ENCODE assay signal across 8 cellular contexts in genomic region chr19:10288662-10289166, GRCh38. TPM values are rescaled to one million over a fixed set of nuclear protein-coding genes. Genes with fewer than 3 reads are reported as not detected.
DNase-seq lines count a peak whose midpoint lies in the region; ATAC-seq, FAIRE-seq and TF ChIP-seq lines count a peak whose summit lies in the region.

No MANE protein-coding gene starts in this region.

- no peak for TF ChIP-seq CTCF in activated CD8-positive, alpha-beta T cell treated with anti-CD3 and anti-CD28 coated beads for 36 hours (IDR thresholded peaks at IDR 0.05)

- H3K27ac Mint-ChIP-seq in activated CD8-positive, alpha-beta T cell treated with anti-CD3 and anti-CD28 coated beads for 36 hours: peak overlapping the region; percentile 66

- no peaks in the 10 kb centered on the region for H3K9me3 ChIP-seq in small intestine (ENCODE audit: control insufficient read depth, low read depth)

- FAIRE-seq in small intestine (lab: Jason Lieb, UNC): no peak

- H3K4me3 ChIP-seq in small intestine (ENCODE audit: low read depth in 1 of 2, low read length in 2 of 2): peak overlapping the region in 1 of 2 donors; percentile 28

- peaks cover 0 to 28% of the 10 kb centered on the region in 2 donors for H3K27me3 ChIP-seq in small intestine (ENCODE audit: control insufficient read depth in 2 of 2, insufficient read depth in 2 of 2, low read length in 2 of 2)

- peak overlapping the region; percentile 73 for H3K4me3 Mint-ChIP-seq in activated CD8-positive, alpha-beta T cell treated with anti-CD3 and anti-CD28 coated beads for 36 hours

- POLR2A ChIA-PET in activated CD8-positive, alpha-beta T cell treated with anti-CD3 and anti-CD28 coated beads for 36 hours (lab: Charles Lee): interaction anchor here (1.1 to 9.2 kb wide), 8 partner anchors 9 to 99 kb away, joined by 3 to 107 read pairs (median 8); partner anchors contain the start of genes FDX2, ICAM1, RAVER1 and TYK2

- H3K9me3 Mint-ChIP-seq in activated CD8-positive, alpha-beta T cell treated with anti-CD3 and anti-CD28 coated beads for 36 hours: no peaks in the 10 kb centered on the region

- H3K36me3 Mint-ChIP-seq in activated CD8-positive, alpha-beta T cell treated with anti-CD3 and anti-CD28 coated beads for 36 hours (ENCODE audit: low read depth): peaks cover 28% of the 10 kb centered on the region

- H3K4me1 ChIP-seq in small intestine (ENCODE audit: control insufficient read depth in 2 of 2, insufficient read depth in 1 of 2, low read depth in 1 of 2, low read length in 1 of 2): peaks cover 0 to 4% of the 10 kb centered on the region in 2 donors

- CTCF ChIA-PET in activated CD8-positive, alpha-beta T cell treated with anti-CD3 and anti-CD28 coated beads for 36 hours (lab: Charles Lee): interaction anchor here (1.0 to 3.5 kb wide), 8 partner anchors 19 to 129 kb away, joined by 3 to 32 read pairs (median 4); partner anchors contain the start of genes ICAM1 and S1PR2

- ATAC-seq in activated CD8-positive, alpha-beta T cell treated with anti-CD3 and anti-CD28 coated beads for 36 hours: peak; percentile 10
- no peak for ATAC-seq in HG03097 (IDR thresholded peaks at IDR 0.05; ENCODE audit: low FRiP score, unreplicated experiment)

- DNase-seq in NCI-H510A treated with DMSO at 0.1 percent for 48 hours (lab: John Stamatoyannopoulos, UW) (peak; percentile 53), NCI-H510A (lab: John Stamatoyannopoulos, UW) (no peak), NCI-H146 (lab: John Stamatoyannopoulos, UW) (peak; percentile 70), germinal center (ENCODE audit: low spot score) (peak; percentile 82), small intestine (peak; percentile 29), NCI-H2029 treated with DMSO at 0.1 percent for 48 hours (lab: John Stamatoyannopoulos, UW) (no peak)
- DNase-seq in activated CD8-positive, alpha-beta T cell treated with anti-CD3 and anti-CD28 coated beads for 36 hours: peak; percentile 66

- H3K27me3 Mint-ChIP-seq in activated CD8-positive, alpha-beta T cell treated with anti-CD3 and anti-CD28 coated beads for 36 hours: peaks cover 52% of the 10 kb centered on the region

- H3K36me3 ChIP-seq in small intestine (ENCODE audit: control insufficient read depth in 2 of 2, insufficient read depth in 2 of 2, low read length in 2 of 2): peaks cover 0 to 2% of the 10 kb centered on the region in 2 donors

- H3K4me1 Mint-ChIP-seq in activated CD8-positive, alpha-beta T cell treated with anti-CD3 and anti-CD28 coated beads for 36 hours (ENCODE audit: low read depth): peaks cover 75% of the 10 kb centered on the region

- 2 to 6% (median 2%) methylated on average over 23 of the region's 23 CpGs for WGBS in small intestine, 3 donors

- intact Hi-C loops in activated CD8-positive, alpha-beta T cell treated with anti-CD3 and anti-CD28 coated beads for 36 hours (cut with micrococcal nuclease): no loop called here

- no peak overlapping the region for H3K27ac ChIP-seq in small intestine (ENCODE audit: low read depth in 1 of 2, low read length in 1 of 2)

RNA-seq across cellular contexts. Expression of gene ICAM5, which starts 1.0 kb away (rescaled TPM):
- 1 to 10 TPM; 5.0 to 5.3 TPM for total RNA-seq in activated CD8-positive, alpha-beta T cell treated with anti-CD3 and anti-CD28 coated beads for 36 hours
- under 1 TPM in 2 of 3 donors, not detected in 1; 0.52 to 0.54 TPM for polyA plus RNA-seq in small intestine

RNA-seq across cellular contexts. Expression of gene ICAM4, which starts 2.0 kb away (rescaled TPM):
- total RNA-seq in activated CD8-positive, alpha-beta T cell treated with anti-CD3 and anti-CD28 coated beads for 36 hours: under 1 TPM; 0.36 to 0.54 TPM
- polyA plus RNA-seq in small intestine: under 1 TPM in 2 of 3 donors, not detected in 1; 0.54 to 0.58 TPM

RNA-seq across cellular contexts. Expression of gene ICAM1, which starts 17.8 kb away (rescaled TPM):
- total RNA-seq in activated CD8-positive, alpha-beta T cell treated with anti-CD3 and anti-CD28 coated beads for 36 hours: 10 to 100 TPM; 35.5 to 37.2 TPM
- polyA plus RNA-seq in small intestine: 10 to 100 TPM in 1 of 3 donors, 1 to 10 TPM in 2; 1.6 to 18.2 (median 4.9) TPM

RNA-seq across cellular contexts. Expression of gene ZGLP1, which starts 20.9 kb away (rescaled TPM):
- 1 to 10 TPM; 3.2 to 3.7 TPM for total RNA-seq in activated CD8-positive, alpha-beta T cell treated with anti-CD3 and anti-CD28 coated beads for 36 hours
- 1 to 10 TPM; 6.4 to 9.5 (median 8.9) TPM for polyA plus RNA-seq in small intestine

RNA-seq across cellular contexts. Expression of gene FDX2, which starts 27.1 kb away (rescaled TPM):
- total RNA-seq in activated CD8-positive, alpha-beta T cell treated with anti-CD3 and anti-CD28 coated beads for 36 hours: 10 to 100 TPM in 1 of 2 experiments, 1 to 10 TPM in 1; 8.1 to 14.3 TPM
- 10 to 100 TPM; 15.1 to 22.9 (median 19.9) TPM for polyA plus RNA-seq in small intestine

Comparison
In these comparisons a context has a peak if more than half of its experiments do, and no peak if none do; other contexts are left out.
1. DNase-seq: peak in NCI-H510A treated with DMSO at 0.1 percent for 48 hours (single experiment), NCI-H146 (single experiment), activated CD8-positive, alpha-beta T cell treated with anti-CD3 and anti-CD28 coated beads for 36 hours (single experiment), germinal center (single experiment) and small intestine (single experiment); none in NCI-H510A (single experiment) and NCI-H2029 treated with DMSO at 0.1 percent for 48 hours (single experiment).